In the genomic region with DNA sequence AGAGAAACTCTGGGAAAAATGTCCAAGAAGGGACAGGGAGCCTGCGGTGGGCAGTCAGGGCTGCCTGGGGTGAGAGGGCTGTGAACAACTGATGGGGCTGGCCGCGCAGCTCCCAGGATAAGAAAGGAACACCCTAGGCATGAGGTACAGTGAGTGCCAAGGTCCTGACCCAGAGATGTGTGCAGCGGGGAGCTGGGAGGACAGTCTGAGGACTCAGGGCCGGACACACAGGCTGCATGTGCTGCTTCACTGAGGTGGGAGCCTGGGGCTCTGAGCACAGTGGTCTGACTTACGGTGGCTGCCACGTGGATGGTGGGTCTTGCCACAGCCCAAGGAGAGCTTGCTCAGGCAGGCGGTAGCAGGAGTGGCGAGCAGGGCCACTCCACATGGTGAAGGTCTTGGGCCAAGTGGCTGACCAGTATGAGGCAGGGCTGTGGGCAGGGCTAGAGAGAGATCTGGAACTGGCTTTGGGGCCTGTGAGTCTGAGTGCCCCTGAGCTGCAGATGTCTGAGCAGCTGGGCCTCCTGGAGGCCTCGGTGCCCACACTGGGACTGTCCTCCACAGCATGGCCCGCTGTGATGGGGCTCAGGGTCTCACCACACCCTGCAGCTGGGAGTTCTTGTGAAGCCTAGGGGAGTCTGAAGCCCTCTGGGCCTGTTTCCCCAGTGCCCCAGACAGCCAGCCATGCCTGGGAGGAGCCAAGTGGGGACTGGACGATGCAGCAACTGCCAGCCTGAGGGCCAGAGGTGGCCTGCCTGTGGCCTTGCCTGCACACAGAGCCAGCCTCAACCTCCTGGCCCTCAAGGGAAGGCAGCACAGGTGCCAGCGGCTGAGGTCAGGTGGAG, we compare ENCODE assay signal across 11 cellular contexts.
DNase-seq lines count a peak whose midpoint lies in the region; ATAC-seq and TF ChIP-seq lines count a peak whose summit lies in the region.
"Had no signal": no experiment of that assay in that cellular context is flagged by ENCODE, and none has a peak within 500 bp of the region (broad histone marks: within the 10 kb centered on the region; RNA-seq: fewer than 3 reads in every experiment).

No MANE protein-coding gene starts in this region.

- no peak overlapping the region for H3K4me3 ChIP-seq in BE2C (ENCODE audit: low read depth, low read length)
- H3K4me3 ChIP-seq in RWPE2 (ENCODE audit: severe bottlenecking): no peak overlapping the region
- no peak overlapping the region for H3K4me3 ChIP-seq in MG63

- H3K9me3 ChIP-seq in BE2C (no peaks in the 10 kb centered on the region), RWPE2 (ENCODE audit: severe bottlenecking) (no peaks in the 10 kb centered on the region), MG63 (no peaks in the 10 kb centered on the region)

- H3K27ac ChIP-seq in RWPE2 (ENCODE audit: poor library complexity, severe bottlenecking): no peak overlapping the region

- intact Hi-C loops in posterior vena cava (cut with DNase I): no loop called here

- no peaks in the 10 kb centered on the region for H3K36me3 Mint-ChIP-seq in glutamatergic neuron (ENCODE audit: unreplicated experiment)
- H3K36me3 Mint-ChIP-seq: activated naive CD4-positive, alpha-beta T cell treated with anti-CD3 and anti-CD28 coated beads, Interleukin-2, amount 50 U/mL, for 24 hours; CD14-positive monocyte; memory B cell had no signal

- TF ChIP-seq CTCF in BE2C (IDR thresholded peaks at IDR 0.05; ENCODE audit: low read depth, low read length) (no peak), RWPE2 (IDR thresholded peaks at IDR 0.05; ENCODE audit: poor library complexity, severe bottlenecking) (no peak), glutamatergic neuron (IDR thresholded peaks at IDR 0.05; ENCODE audit: partially characterized antibody, unreplicated experiment) (no peak)

- no peaks in the 10 kb centered on the region for H3K4me1 ChIP-seq in BE2C
- H3K4me1 ChIP-seq in RWPE2 (ENCODE audit: insufficient read depth, poor library complexity, severe bottlenecking): no peaks in the 10 kb centered on the region

- DNase-seq in BE2C (peak; percentile 3), RWPE2 (ENCODE audit: low spot score) (peak; percentile 46), glutamatergic neuron (peak; percentile 15), posterior vena cava (ENCODE audit: low spot score) (peak; percentile 72), MG63 (no peak), mucosa of gallbladder (ENCODE audit: low spot score) (no peak)

- H3K4me1 Mint-ChIP-seq in glutamatergic neuron (ENCODE audit: low read depth, unreplicated experiment): no peaks in the 10 kb centered on the region

- ATAC-seq in RWPE2 (ENCODE audit: low read depth) (no peak), HG03565 (IDR thresholded peaks at IDR 0.05; ENCODE audit: unreplicated experiment) (no peak), HG03280 (IDR thresholded peaks at IDR 0.05; ENCODE audit: unreplicated experiment) (no peak)

- peaks cover 6% of the 10 kb centered on the region for H3K9me3 Mint-ChIP-seq in glutamatergic neuron (ENCODE audit: unreplicated experiment)
- H3K9me3 Mint-ChIP-seq: activated naive CD4-positive, alpha-beta T cell treated with anti-CD3 and anti-CD28 coated beads, Interleukin-2, amount 50 U/mL, for 24 hours; memory B cell had no signal

- H3K4me3 Mint-ChIP-seq in glutamatergic neuron (ENCODE audit: unreplicated experiment): no peak overlapping the region
- H3K4me3 Mint-ChIP-seq: activated naive CD4-positive, alpha-beta T cell treated with anti-CD3 and anti-CD28 coated beads, Interleukin-2, amount 50 U/mL, for 24 hours; CD14-positive monocyte; memory B cell had no signal

- H3K36me3 ChIP-seq in BE2C: no peaks in the 10 kb centered on the region
- H3K36me3 ChIP-seq in RWPE2 (ENCODE audit: low read depth): no peaks in the 10 kb centered on the region
- no peaks in the 10 kb centered on the region for H3K36me3 ChIP-seq in MG63

- no peaks in the 10 kb centered on the region for H3K27me3 ChIP-seq in BE2C
- no peaks in the 10 kb centered on the region for H3K27me3 ChIP-seq in RWPE2 (ENCODE audit: insufficient read depth, poor library complexity, severe bottlenecking)
- no peaks in the 10 kb centered on the region for H3K27me3 ChIP-seq in MG63

- no peaks in the 10 kb centered on the region for H3K27me3 Mint-ChIP-seq in glutamatergic neuron (ENCODE audit: unreplicated experiment)
- H3K27me3 Mint-ChIP-seq: activated naive CD4-positive, alpha-beta T cell treated with anti-CD3 and anti-CD28 coated beads, Interleukin-2, amount 50 U/mL, for 24 hours; memory B cell had no signal

- no peak overlapping the region for H3K27ac Mint-ChIP-seq in glutamatergic neuron (ENCODE audit: unreplicated experiment)
- H3K27ac Mint-ChIP-seq: activated naive CD4-positive, alpha-beta T cell treated with anti-CD3 and anti-CD28 coated beads, Interleukin-2, amount 50 U/mL, for 24 hours; memory B cell had no signal

Comparison
In these comparisons a context has a peak if more than half of its experiments do, and no peak if none do; other contexts are left out.
1. DNase-seq: peak in BE2C (single experiment), RWPE2 (single experiment), glutamatergic neuron (single experiment) and posterior vena cava (single experiment); none in MG63 (single experiment) and mucosa of gallbladder (single experiment).